In the genomic region with DNA sequence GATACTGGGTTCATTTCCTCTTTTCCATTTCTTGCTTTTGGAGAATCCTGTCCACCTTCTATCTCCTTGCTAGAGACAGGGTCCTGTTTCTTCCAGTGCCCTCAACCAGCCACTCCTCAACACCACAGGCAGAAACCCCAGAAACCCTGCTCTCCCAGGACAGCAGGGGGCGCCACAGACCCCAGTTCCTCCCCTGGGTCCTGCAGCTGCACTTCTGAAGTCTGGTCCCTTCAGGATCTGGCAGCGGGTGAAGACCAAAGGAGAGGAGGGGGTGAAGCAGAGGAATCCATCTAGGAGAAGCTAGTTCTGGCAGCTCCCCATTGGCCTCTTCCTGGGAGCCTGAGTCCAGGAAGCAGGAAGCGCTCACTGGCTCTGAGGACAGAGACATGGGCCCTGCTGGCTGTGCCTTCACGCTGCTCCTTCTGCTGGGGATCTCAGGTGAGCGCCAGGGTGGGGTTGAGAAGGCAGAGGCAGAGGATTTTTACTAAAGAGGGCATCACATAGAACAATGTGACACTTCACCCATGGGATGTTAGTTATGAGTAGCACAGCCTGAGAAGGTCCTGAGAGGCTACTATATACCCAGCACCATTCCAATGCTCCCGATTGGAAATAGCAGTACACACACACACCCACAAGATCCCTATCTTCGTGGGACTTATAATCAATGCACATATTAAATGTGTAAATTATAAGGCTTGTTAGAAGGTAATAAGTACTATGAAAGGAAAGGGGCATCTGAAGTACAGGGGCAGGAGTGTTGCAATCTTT, we compare ENCODE assay signal across 8 cellular contexts. TPM values are rescaled to one million over a fixed set of nuclear protein-coding genes. Genes with fewer than 3 reads are reported as not detected.
DNase-seq lines count a peak whose midpoint lies in the region; ATAC-seq lines count a peak whose summit lies in the region.

A gene with protein sequence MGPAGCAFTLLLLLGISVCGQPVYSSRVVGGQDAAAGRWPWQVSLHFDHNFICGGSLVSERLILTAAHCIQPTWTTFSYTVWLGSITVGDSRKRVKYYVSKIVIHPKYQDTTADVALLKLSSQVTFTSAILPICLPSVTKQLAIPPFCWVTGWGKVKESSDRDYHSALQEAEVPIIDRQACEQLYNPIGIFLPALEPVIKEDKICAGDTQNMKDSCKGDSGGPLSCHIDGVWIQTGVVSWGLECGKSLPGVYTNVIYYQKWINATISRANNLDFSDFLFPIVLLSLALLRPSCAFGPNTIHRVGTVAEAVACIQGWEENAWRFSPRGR (plus strand): TSS at position 375 of the 771 bp plus-strand sequence. CDS start 12 bp downstream, at position 387.

- peak; percentile 67 for ATAC-seq in HG03432 (IDR thresholded peaks at IDR 0.05; ENCODE audit: unreplicated experiment)
- no peak for ATAC-seq in GM21528 (IDR thresholded peaks at IDR 0.05; ENCODE audit: low FRiP score, unreplicated experiment)

- DNase-seq in NCI-H748 (lab: John Stamatoyannopoulos, UW; ENCODE audit: unreplicated experiment) (peak; percentile 50), NCI-H748 treated with DMSO at 0.1 percent for 48 hours (lab: John Stamatoyannopoulos, UW) (no peak), SK-MEL-5 (ENCODE audit: low read depth, low spot score) (peak; percentile 71), astrocyte of the hippocampus (ENCODE audit: low read depth, low spot score) (peak; percentile 75), iPS DF 4.7 (ENCODE audit: extremely low read depth, low spot score) (peak; percentile 46)
- peak; percentile 22 to 46 (median 34) for DNase-seq in stimulated activated CD4-positive, alpha-beta T cell treated with anti-CD3 and anti-CD28 coated beads, Interleukin-12 subunit alpha, Interleukin-12 subunit beta, amount 100 ng/mL, for 48 hours (ENCODE audit: low read depth in 2 of 3, low spot score in 1 of 3)

- in situ Hi-C loops in SK-MEL-5 (cut with HindIII; ENCODE audit: low pct_unique_long_range_greater_than_20kb, low sequenced_read_pairs), result no loop called here

RNA-seq across cellular contexts. Expression of the gene that starts here (rescaled TPM):
- total RNA-seq in SK-MEL-5 (2014; rRNA removed; shearing (Covaris generic)), result not detected in 2 replicates
- not detected in 2 replicates for polyA plus RNA-seq in SK-MEL-5 (2015; cell fraction: cytosol; rRNA removed)
- polyA plus RNA-seq in SK-MEL-5 (2015; cell fraction: nucleus; rRNA removed), result not detected in 2 replicates

Comparison
In these comparisons a context has a peak if more than half of its experiments do, and no peak if none do; other contexts are left out.
1. Peak in DNase-seq in SK-MEL-5; RNA of the gene not detected or under 1 TPM.